In genomic region chr3:32969656-32970055, GRCh38 we compare ENCODE assay signal across 1 cellular context.
A peak's percentile ranks its signal among the peaks of the same experiment; 100 is the strongest.
TF ChIP-seq lines count a peak whose summit lies in the region.

No MANE protein-coding gene starts in this region.

TF ChIP-seq in HepG2, 621 proteins besides CTCF, POLR2A, EP300 and RAD21 (continued from another document and continues in another):
- peak; percentile 20; the same call in 1 of the 2 replicates for TF ChIP-seq ZNF609 (CRISPR knock-in tag; IDR thresholded peaks at IDR 0.05; ENCODE audit: borderline replicate concordance)
- TF ChIP-seq NR2F1 (CRISPR knock-in tag; IDR thresholded peaks at IDR 0.05), result no peak
- no peak for TF ChIP-seq ZMYM2 (CRISPR knock-in tag; IDR thresholded peaks at IDR 0.05)
- 0 out of 2 replicates have a peak, but pooled peaks have one; percentile 17 for TF ChIP-seq ATF3 (CRISPR knock-in tag; IDR thresholded peaks at IDR 0.05)
- no peak for TF ChIP-seq DDIT3 (CRISPR knock-in tag; IDR thresholded peaks at IDR 0.05)
- TF ChIP-seq SMAD1 (CRISPR knock-in tag; IDR thresholded peaks at IDR 0.05; ENCODE audit: borderline replicate concordance, low read depth), result no peak
- no peak for TF ChIP-seq ZBED4 (CRISPR knock-in tag; IDR thresholded peaks at IDR 0.05; ENCODE audit: borderline replicate concordance)
- TF ChIP-seq ZNF598 (CRISPR knock-in tag; IDR thresholded peaks at IDR 0.05; ENCODE audit: borderline replicate concordance), result no peak
- no peak for TF ChIP-seq ZNF530 (CRISPR knock-in tag; IDR thresholded peaks at IDR 0.05; ENCODE audit: low read depth)
- TF ChIP-seq KDM4B (CRISPR knock-in tag; IDR thresholded peaks at IDR 0.05), result no peak
- TF ChIP-seq MTA1 (CRISPR knock-in tag; IDR thresholded peaks at IDR 0.05; ENCODE audit: borderline replicate concordance), result no peak
- TF ChIP-seq ARID2 (CRISPR knock-in tag; IDR thresholded peaks at IDR 0.05; ENCODE audit: borderline replicate concordance), result no peak
- TF ChIP-seq GMEB2 (CRISPR knock-in tag; IDR thresholded peaks at IDR 0.05; ENCODE audit: low read depth), result no peak
- no peak for TF ChIP-seq ZBTB38 (CRISPR knock-in tag; IDR thresholded peaks at IDR 0.05)
- no peak for TF ChIP-seq ZFY (CRISPR knock-in tag; IDR thresholded peaks at IDR 0.05)
- no peak for TF ChIP-seq MED13 (CRISPR knock-in tag; IDR thresholded peaks at IDR 0.05)
- TF ChIP-seq ETV5 (CRISPR knock-in tag; IDR thresholded peaks at IDR 0.05; ENCODE audit: borderline replicate concordance), result peak; percentile 29; the same call in 1 of the 2 replicates
- peak; percentile 87 for TF ChIP-seq FOXA3 (CRISPR knock-in tag; IDR thresholded peaks at IDR 0.05)
- no peak for TF ChIP-seq ZSCAN29 (CRISPR knock-in tag; conservative IDR thresholded peaks at IDR 0.05)
- no peak for TF ChIP-seq NFATC3 (CRISPR knock-in tag; IDR thresholded peaks at IDR 0.05)
- TF ChIP-seq ZNF572 (CRISPR knock-in tag; IDR thresholded peaks at IDR 0.05), result 0 out of 2 replicates have a peak, but pooled peaks have one; percentile 36
- no peak for TF ChIP-seq PHB2 (IDR thresholded peaks at IDR 0.05; ENCODE audit: partially characterized antibody)
- no peak for TF ChIP-seq ZNF547 (CRISPR knock-in tag; IDR thresholded peaks at IDR 0.05)
- TF ChIP-seq ZNF782 (CRISPR knock-in tag; IDR thresholded peaks at IDR 0.05; ENCODE audit: borderline replicate concordance), result no peak
- TF ChIP-seq TGIF2 (CRISPR knock-in tag; IDR thresholded peaks at IDR 0.05), result no peak
- no peak for TF ChIP-seq ZNF761 (CRISPR knock-in tag; conservative IDR thresholded peaks at IDR 0.05)
- TF ChIP-seq ASH2L (IDR thresholded peaks at IDR 0.05; ENCODE audit: insufficient read length, low read depth, low read length), result no peak
- TF ChIP-seq SOX5 (CRISPR knock-in tag; IDR thresholded peaks at IDR 0.05; ENCODE audit: borderline replicate concordance), result peak; percentile 62; the same call in 1 of the 2 replicates
- TF ChIP-seq KLF6 (CRISPR knock-in tag; IDR thresholded peaks at IDR 0.05), result no peak
- TF ChIP-seq TRIM24 (CRISPR knock-in tag; IDR thresholded peaks at IDR 0.05), result no peak
- no peak for TF ChIP-seq WIZ (CRISPR knock-in tag; IDR thresholded peaks at IDR 0.05)
- TF ChIP-seq ZNF383 (CRISPR knock-in tag; IDR thresholded peaks at IDR 0.05; ENCODE audit: borderline replicate concordance), result no peak
- no peak for TF ChIP-seq ZSCAN9 (CRISPR knock-in tag; IDR thresholded peaks at IDR 0.05; ENCODE audit: borderline replicate concordance)
- TF ChIP-seq KIAA2018 (CRISPR knock-in tag; IDR thresholded peaks at IDR 0.05; ENCODE audit: borderline replicate concordance), result no peak
- no peak for TF ChIP-seq PHF21A (CRISPR knock-in tag; IDR thresholded peaks at IDR 0.05)
- TF ChIP-seq IRF2 (CRISPR knock-in tag; IDR thresholded peaks at IDR 0.05), result 0 out of 2 replicates have a peak, but pooled peaks have one; percentile 27
- no peak for TF ChIP-seq KDM2A (CRISPR knock-in tag; IDR thresholded peaks at IDR 0.05; ENCODE audit: borderline replicate concordance, low read depth)
- no peak for TF ChIP-seq BORCS8-MEF2B (CRISPR knock-in tag; IDR thresholded peaks at IDR 0.05)
- peak; percentile 37; the same call in 1 of the 2 replicates for TF ChIP-seq PRDM10 (CRISPR knock-in tag; IDR thresholded peaks at IDR 0.05; ENCODE audit: low read depth)
- no peak for TF ChIP-seq STAT5B (CRISPR knock-in tag; IDR thresholded peaks at IDR 0.05)
- no peak for TF ChIP-seq ZNF549 (CRISPR knock-in tag; IDR thresholded peaks at IDR 0.05)
